In the genomic region with DNA sequence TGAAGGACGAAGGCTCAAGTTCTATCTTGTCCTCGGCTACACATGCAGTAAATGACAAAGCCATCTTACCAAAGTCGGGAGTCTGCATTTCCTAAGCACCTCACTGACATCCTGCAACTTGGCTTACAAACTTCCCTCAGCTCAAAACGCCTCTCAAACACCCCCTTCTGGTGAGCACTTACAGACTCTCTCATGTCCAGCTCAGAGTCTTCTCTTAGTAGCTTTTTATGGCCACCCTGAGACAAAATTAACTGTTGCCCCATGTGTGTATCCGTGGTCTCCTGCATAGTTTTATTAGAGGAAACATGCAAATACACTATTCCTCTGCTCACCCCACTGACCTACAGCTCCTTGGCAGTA, we compare ENCODE assay signal across 11 cellular contexts.
DNase-seq lines count a peak whose midpoint lies in the region; ATAC-seq and TF ChIP-seq lines count a peak whose summit lies in the region.
"Had no signal": no experiment of that assay in that cellular context is flagged by ENCODE, and none has a peak within 500 bp of the region (broad histone marks: within the 10 kb centered on the region; RNA-seq: fewer than 3 reads in every experiment).

No MANE protein-coding gene starts in this region.

- intact Hi-C loops in heart left ventricle (cut with DNase I) (no loop called here), cardiac septum (cut with DNase I) (no loop called here), testis (cut with DNase I; ENCODE audit: low total_unique reads) (no loop called here)

- H3K4me1 ChIP-seq in heart left ventricle (peaks cover 0 to 3% (median 0%) of the 10 kb centered on the region in 12 donors), NT2/D1 (ENCODE audit: insufficient read depth, insufficient read length) (no peaks in the 10 kb centered on the region), testis (no peaks in the 10 kb centered on the region)

- H3K4me3 ChIP-seq in heart left ventricle (no peak overlapping the region), NT2/D1 (ENCODE audit: insufficient read length, low read depth) (no peak overlapping the region), epithelial cell of esophagus (ENCODE audit: low read length) (no peak overlapping the region), testis (no peak overlapping the region)

- no peak overlapping the region for H3K9ac ChIP-seq in NT2/D1 (ENCODE audit: insufficient read length, low read depth)

- H3K36me3 ChIP-seq in heart left ventricle (no peaks in the 10 kb centered on the region), NT2/D1 (ENCODE audit: insufficient read depth, insufficient read length, low read length) (no peaks in the 10 kb centered on the region), testis (ENCODE audit: low read depth, missing control alignments) (no peaks in the 10 kb centered on the region)

- TF ChIP-seq CTCF in heart left ventricle (IDR thresholded peaks at IDR 0.05) (peak in 4 of 12 donors; percentile 21 to 33 (median 24)), epithelial cell of esophagus (IDR thresholded peaks at IDR 0.05; ENCODE audit: insufficient read depth, low read depth, low read length, missing control alignments) (no peak), testis (IDR thresholded peaks at IDR 0.05) (no peak)

- H3K27ac ChIP-seq in heart left ventricle (no peak overlapping the region), testis (no peak overlapping the region)

- H3K27me3 ChIP-seq in heart left ventricle (no peaks in the 10 kb centered on the region), NT2/D1 (ENCODE audit: insufficient read depth, insufficient read length) (no peaks in the 10 kb centered on the region), testis (no peaks in the 10 kb centered on the region)

- TF ChIP-seq POLR2A in heart left ventricle (IDR thresholded peaks at IDR 0.05) (no peak), testis (IDR thresholded peaks at IDR 0.05) (no peak)

- peak in 3 of 4 donors; percentile 38 to 57 (median 49) for ATAC-seq in heart left ventricle
- no peak for ATAC-seq in GM21529 (IDR thresholded peaks at IDR 0.05; ENCODE audit: unreplicated experiment)
- ATAC-seq: activated CD4-positive, CD25-positive, alpha-beta regulatory T cell treated with anti-CD3 and anti-CD28 coated beads, Interleukin-2, amount 50 U/mL, for 24 hours had no signal

- DNase-seq in heart left ventricle: peak in 1 of 5 donors; percentile 16
- no peak for DNase-seq in cardiac septum (ENCODE audit: low spot score)
- peak; percentile 23 for DNase-seq in NT2/D1 (ENCODE audit: low read depth, low spot score)
- DNase-seq in epithelial cell of esophagus (ENCODE audit: low read depth): peak; percentile 2
- peak; percentile 21 for DNase-seq in testis
- DNase-seq in NCI-H748 (lab: John Stamatoyannopoulos, UW; ENCODE audit: unreplicated experiment): no peak
- DNase-seq in hypothalamus (lab: John Stamatoyannopoulos, UW): no peak
- DNase-seq: activated effector memory CD4-positive, alpha-beta T cell treated with anti-CD3 and anti-CD28 coated beads, Interleukin-2, amount 50 U/mL, for 16 hours; NCI-H1105 had no signal

- 27 to 47% (median 43%) methylated on average over 5 of the region's 5 CpGs for WGBS in heart left ventricle, 4 donors
- WGBS in testis, 2 donors: 35 to 43% methylated on average over 5 of the region's 5 CpGs

- H3K9me3 ChIP-seq in heart left ventricle (no peaks in the 10 kb centered on the region), NT2/D1 (ENCODE audit: insufficient read depth, low read length) (no peaks in the 10 kb centered on the region), testis (no peaks in the 10 kb centered on the region)

Comparison
In these comparisons a context has a peak if more than half of its experiments do, and no peak if none do; other contexts are left out.
1. DNase-seq: peak in NT2/D1 (single experiment), epithelial cell of esophagus (single experiment) and testis (single experiment); none in cardiac septum (single experiment), NCI-H748 (single experiment) and hypothalamus (0 of 51).